In the genomic region with DNA sequence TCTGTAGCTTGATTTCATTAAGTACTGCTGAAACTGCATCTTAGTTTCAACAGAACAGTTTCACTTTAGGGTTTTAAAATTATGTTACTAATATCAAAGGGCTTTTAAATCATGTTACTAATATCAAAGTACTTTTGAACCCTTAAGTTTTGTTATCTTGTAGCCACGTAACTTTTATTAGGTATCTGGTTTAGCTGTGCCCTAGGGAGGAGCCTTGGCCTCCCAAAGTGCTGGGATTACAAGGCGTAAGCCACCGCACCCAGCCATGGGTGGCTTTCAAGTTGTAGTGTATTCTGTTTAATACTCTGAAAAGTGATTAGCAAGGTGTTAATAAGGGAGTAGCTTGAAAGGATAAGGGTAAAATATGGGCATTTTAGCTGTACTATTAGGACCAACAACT, we compare ENCODE assay signal across 10 cellular contexts. TPM values are rescaled to one million over a fixed set of nuclear protein-coding genes. Genes with fewer than 3 reads are reported as not detected.
DNase-seq lines count a peak whose midpoint lies in the region; ATAC-seq and TF ChIP-seq lines count a peak whose summit lies in the region.
"Had no signal": no experiment of that assay in that cellular context is flagged by ENCODE, and none has a peak within 500 bp of the region (broad histone marks: within the 10 kb centered on the region; RNA-seq: fewer than 3 reads in every experiment).

No MANE protein-coding gene starts in this region.

- no peaks in the 10 kb centered on the region for H3K9me2 ChIP-seq in PC-3 (replicated peaks; ENCODE audit: low read length)

- no peak for DNase-seq in Calu3
- no peak for DNase-seq in PC-3
- DNase-seq in epithelial cell of esophagus (ENCODE audit: low read depth) = no peak
- no peak for DNase-seq in osteoblast (ENCODE audit: insufficient read length, low spot score, missing footprints)
- DNase-seq in NAMALWA (ENCODE audit: low spot score) = no peak
- no peak for DNase-seq in GM03348 (ENCODE audit: low spot score)
- DNase-seq: activated CD8-positive, alpha-beta memory T cell treated with anti-CD3 and anti-CD28 coated beads, Interleukin-2, amount 50 U/mL, for 48 hours; NCI-H446 had no signal

- peak overlapping the region; percentile 96 for H3K27ac Mint-ChIP-seq in Calu3 (ENCODE audit: unreplicated experiment)

- H3K79me2 ChIP-seq in PC-3 (ENCODE audit: low read length) (peaks cover 41% of the 10 kb centered on the region), osteoblast (ENCODE audit: insufficient read depth, low read length) (peaks cover 55% of the 10 kb centered on the region)

- H3K27ac ChIP-seq in PC-3 (ENCODE audit: low read length) (no peak overlapping the region), osteoblast (ENCODE audit: low read depth, low read length) (no peak overlapping the region)

- CTCF ChIA-PET in Calu3 (lab: Charles Lee) (interaction anchor here (0.6 kb wide), 4 partner anchors 8 to 282 kb away, joined by 3 to 4 read pairs (median 4); no protein-coding TSS in a partner anchor), PC-3 (lab: Charles Lee) (interaction anchor here (0.7 kb wide), 1 partner anchor 716 kb away, joined by 3 read pairs; no protein-coding TSS in a partner anchor)

- peaks cover 27% of the 10 kb centered on the region for H3K4me1 Mint-ChIP-seq in Calu3 (ENCODE audit: low read depth, unreplicated experiment)

- H4K20me1 ChIP-seq in PC-3 (ENCODE audit: low read length) (peaks cover 7% of the 10 kb centered on the region; the same call in 1 of the 2 replicates), osteoblast (ENCODE audit: insufficient read depth, low read length) (peaks cover 27% of the 10 kb centered on the region)

- peaks cover 64% of the 10 kb centered on the region for H3K36me3 Mint-ChIP-seq in Calu3 (ENCODE audit: insufficient read depth, unreplicated experiment)

- POLR2A ChIA-PET in PC-3 (lab: Charles Lee; ENCODE audit: unreplicated experiment) = interaction anchor here (0.6 kb wide), 1 partner anchor 109 kb away, joined by 12 read pairs; no protein-coding TSS in a partner anchor

- H3F3A ChIP-seq in PC-3 (ENCODE audit: low read length, unreplicated experiment) = peaks cover 4% of the 10 kb centered on the region

- H3K9me3 Mint-ChIP-seq in Calu3 (ENCODE audit: low read depth, unreplicated experiment) = no peaks in the 10 kb centered on the region

- H3K9ac ChIP-seq in PC-3 (ENCODE audit: low read length) = peak overlapping the region; percentile 82

- H3K4me1 ChIP-seq in PC-3 (ENCODE audit: insufficient read depth, low read length) = peaks cover 13% of the 10 kb centered on the region
- peaks cover 10% of the 10 kb centered on the region for H3K4me1 ChIP-seq in osteoblast (ENCODE audit: insufficient read depth, low read length)

- peak overlapping the region; percentile 92 for H3K4me3 Mint-ChIP-seq in Calu3 (ENCODE audit: low read depth, unreplicated experiment)

- peak overlapping the region; percentile 93 for H3K4me3 ChIP-seq in PC-3 (ENCODE audit: low read length)
- peak overlapping the region; percentile 68 for H3K4me3 ChIP-seq in epithelial cell of esophagus (ENCODE audit: low read length)
- H3K4me3 ChIP-seq in osteoblast (ENCODE audit: insufficient read depth, low read length) = peak overlapping the region; percentile 97

- H3K9me3 ChIP-seq in PC-3 (ENCODE audit: low read length) (no peaks in the 10 kb centered on the region), osteoblast (ENCODE audit: low read depth, low read length) (no peaks in the 10 kb centered on the region)

- TF ChIP-seq CTCF in Calu3 (IDR thresholded peaks at IDR 0.05; ENCODE audit: unreplicated experiment) (no peak), PC-3 (conservative IDR thresholded peaks at IDR 0.05; ENCODE audit: low read depth, low read length) (no peak), epithelial cell of esophagus (IDR thresholded peaks at IDR 0.05; ENCODE audit: insufficient read depth, low read depth, low read length, missing control alignments) (no peak), osteoblast (IDR thresholded peaks at IDR 0.05; ENCODE audit: extremely low read depth, low read depth, low read length) (no peak)

- H3K36me3 ChIP-seq in PC-3 (ENCODE audit: low read depth, low read length) (peaks cover 29% of the 10 kb centered on the region), osteoblast (ENCODE audit: insufficient read depth, low read length) (peaks cover 26% of the 10 kb centered on the region)

- H3K27me3 Mint-ChIP-seq in Calu3 (ENCODE audit: unreplicated experiment) = no peaks in the 10 kb centered on the region

- ATAC-seq in PC-3 (no peak), HG02870 (IDR thresholded peaks at IDR 0.05; ENCODE audit: unreplicated experiment) (no peak), HG03442 (IDR thresholded peaks at IDR 0.05; ENCODE audit: unreplicated experiment) (no peak)

- intact Hi-C loops in Calu3 (cut with micrococcal nuclease; ENCODE audit: unreplicated experiment) = loop anchor here (2.0 kb wide), 1 partner anchor 115 kb away; no protein-coding TSS in a partner anchor
- intact Hi-C loops in PC-3 (cut with micrococcal nuclease) = loop anchor here (2.0 kb wide), 2 partner anchors 55 to 123 kb away; a partner anchor contains a TSS

- H3K4me2 ChIP-seq in PC-3 (ENCODE audit: low read length) (peak overlapping the region; percentile 91), osteoblast (ENCODE audit: insufficient read depth, low read length) (peak overlapping the region; percentile 78)

- BruUV-seq in Calu3 (replicated peaks; lab: Mats Ljungman, UMichigan) (no TSS peak), PC-3 (replicated peaks; lab: Mats Ljungman, UMichigan) (no TSS peak)

- no peak overlapping the region for H2AFZ ChIP-seq in PC-3 (ENCODE audit: low read length)
- H2AFZ ChIP-seq in osteoblast (ENCODE audit: low read length) = no peak overlapping the region

- H3K27me3 ChIP-seq in PC-3 (ENCODE audit: low read length) (no peaks in the 10 kb centered on the region), osteoblast (ENCODE audit: insufficient read depth, low read length) (no peaks in the 10 kb centered on the region)

RNA-seq across cellular contexts. Expression of a gene that starts 2.0 kb away (rescaled TPM):
- 46.4 and 47.9 TPM in 2 replicates for total RNA-seq in Calu3 (2022)
- 23.2 and 27.8 TPM in 2 replicates for total RNA-seq in PC-3 (2014; rRNA removed)
- 47.0 and 47.4 TPM in 2 replicates for total RNA-seq in osteoblast

RNA-seq across cellular contexts. Expression of a gene that starts 55.4 kb away (rescaled TPM):
- total RNA-seq in Calu3 (2022) (13.4 and 20.0 TPM in 2 replicates), PC-3 (2014; rRNA removed) (7.4 and 9.0 TPM in 2 replicates), osteoblast (18.0 and 18.5 TPM in 2 replicates)
